Comparison of ENCODE assay signal across 1 cellular context in genomic region chr1:45545553-45546310, GRCh38.
TF ChIP-seq lines count a peak whose summit lies in the region.

No MANE protein-coding gene starts in this region.

TF ChIP-seq in HepG2, 621 proteins besides CTCF, POLR2A, EP300 and RAD21 (continued from another document and continues in another):
- TF ChIP-seq MEIS2 (CRISPR knock-in tag; IDR thresholded peaks at IDR 0.05) (0 out of 2 replicates have a peak, but pooled peaks have one; percentile 39), ZMAT5 (CRISPR knock-in tag; IDR thresholded peaks at IDR 0.05; ENCODE audit: borderline replicate concordance, low read depth) (no peak), ZNF740 (CRISPR knock-in tag; IDR thresholded peaks at IDR 0.05) (no peak), ZMYM2 (CRISPR knock-in tag; IDR thresholded peaks at IDR 0.05) (peak; percentile 49; the same call in 1 of the 2 replicates), ZNF549 (CRISPR knock-in tag; IDR thresholded peaks at IDR 0.05) (no peak), YEATS4 (CRISPR knock-in tag; IDR thresholded peaks at IDR 0.05; ENCODE audit: borderline replicate concordance) (no peak; the same call in 1 of the 2 replicates), ZNF280D (CRISPR knock-in tag; IDR thresholded peaks at IDR 0.05) (0 out of 2 replicates have a peak, but pooled peaks have one; percentile 20), ZEB1 (IDR thresholded peaks at IDR 0.05; ENCODE audit: insufficient replicate concordance, low read depth) (no peak), SP4 (CRISPR knock-in tag; IDR thresholded peaks at IDR 0.05) (no peak), ZNF788 (CRISPR knock-in tag; IDR thresholded peaks at IDR 0.05; ENCODE audit: borderline replicate concordance) (0 out of 2 replicates have a peak, but pooled peaks have one; percentile 39), ZBTB25 (CRISPR knock-in tag; IDR thresholded peaks at IDR 0.05) (no peak), ZKSCAN5 (CRISPR knock-in tag; IDR thresholded peaks at IDR 0.05) (no peak), ZNF451 (CRISPR knock-in tag; IDR thresholded peaks at IDR 0.05) (no peak), SP1 (IDR thresholded peaks at IDR 0.05) (no peak), SP1 (CRISPR knock-in tag; IDR thresholded peaks at IDR 0.05) (no peak), ZNF605 (CRISPR knock-in tag; IDR thresholded peaks at IDR 0.05) (0 out of 2 replicates have a peak, but pooled peaks have one; percentile 67), RFXAP (CRISPR knock-in tag; IDR thresholded peaks at IDR 0.05; ENCODE audit: borderline replicate concordance) (no peak), HNF1B (CRISPR knock-in tag; IDR thresholded peaks at IDR 0.05) (0 out of 2 replicates have a peak, but pooled peaks have one; percentile 28), SP140L (CRISPR knock-in tag; IDR thresholded peaks at IDR 0.05; ENCODE audit: borderline replicate concordance) (no peak), ZFAT (CRISPR knock-in tag; conservative IDR thresholded peaks at IDR 0.05) (no peak), TOE1 (CRISPR knock-in tag; IDR thresholded peaks at IDR 0.05) (no peak), ZNF780A (CRISPR knock-in tag; IDR thresholded peaks at IDR 0.05) (no peak), CEBPZ (IDR thresholded peaks at IDR 0.05; ENCODE audit: low read length) (no peak), MXD4 (CRISPR knock-in tag; IDR thresholded peaks at IDR 0.05) (no peak), THAP11 (CRISPR knock-in tag; IDR thresholded peaks at IDR 0.05) (peak; percentile 23; the same call in 1 of the 2 replicates), MTA3 (CRISPR knock-in tag; IDR thresholded peaks at IDR 0.05) (no peak), SKIL (CRISPR knock-in tag; IDR thresholded peaks at IDR 0.05; ENCODE audit: borderline replicate concordance) (no peak), THAP7 (CRISPR knock-in tag; IDR thresholded peaks at IDR 0.05) (no peak), ZBTB33 (CRISPR knock-in tag; IDR thresholded peaks at IDR 0.05) (no peak), ZNF878 (CRISPR knock-in tag; IDR thresholded peaks at IDR 0.05) (no peak), IKZF1 (IDR thresholded peaks at IDR 0.05) (no peak), MAZ (IDR thresholded peaks at IDR 0.05; ENCODE audit: borderline replicate concordance, low read depth, low read length) (no peak), MAZ (CRISPR knock-in tag; IDR thresholded peaks at IDR 0.05; ENCODE audit: low read depth) (no peak), MTF1 (CRISPR knock-in tag; IDR thresholded peaks at IDR 0.05) (no peak), ZSCAN25 (CRISPR knock-in tag; IDR thresholded peaks at IDR 0.05) (no peak), ZNF674 (CRISPR knock-in tag; IDR thresholded peaks at IDR 0.05; ENCODE audit: low read depth) (no peak), ZFX (CRISPR knock-in tag; IDR thresholded peaks at IDR 0.05; ENCODE audit: low read depth) (no peak), ZNF44 (CRISPR knock-in tag; IDR thresholded peaks at IDR 0.05) (no peak), HDAC1 (CRISPR knock-in tag; IDR thresholded peaks at IDR 0.05) (peak; percentile 58), LCORL (IDR thresholded peaks at IDR 0.05) (peak; percentile 24; the same call in 1 of the 2 replicates), LCORL (CRISPR knock-in tag; IDR thresholded peaks at IDR 0.05) (peak; percentile 69; the same call in 1 of the 2 replicates), HOXA3 (CRISPR knock-in tag; IDR thresholded peaks at IDR 0.05) (peak; percentile 35; the same call in 1 of the 2 replicates), RARA (CRISPR knock-in tag; IDR thresholded peaks at IDR 0.05) (0 out of 2 replicates have a peak, but pooled peaks have one; percentile 27), ZNF7 (CRISPR knock-in tag; IDR thresholded peaks at IDR 0.05) (peak; percentile 73), TP53 (CRISPR knock-in tag; conservative IDR thresholded peaks at IDR 0.05) (no peak), HHEX (CRISPR knock-in tag; IDR thresholded peaks at IDR 0.05) (no peak), TRAFD1 (CRISPR knock-in tag; IDR thresholded peaks at IDR 0.05; ENCODE audit: borderline replicate concordance) (no peak), SOX6 (IDR thresholded peaks at IDR 0.05) (no peak), SOX6 (CRISPR knock-in tag; IDR thresholded peaks at IDR 0.05) (peak; percentile 38; the same call in 1 of the 2 replicates), ZZZ3 (CRISPR knock-in tag; IDR thresholded peaks at IDR 0.05; ENCODE audit: borderline replicate concordance) (no peak), CHCHD3 (CRISPR knock-in tag; IDR thresholded peaks at IDR 0.05) (no peak), ZNF446 (CRISPR knock-in tag; IDR thresholded peaks at IDR 0.05) (no peak), FIP1L1 (IDR thresholded peaks at IDR 0.05; ENCODE audit: borderline replicate concordance, insufficient read depth, low read depth, low read length) (no peak), ZNF777 (CRISPR knock-in tag; IDR thresholded peaks at IDR 0.05) (no peak), GFI1 (CRISPR knock-in tag; IDR thresholded peaks at IDR 0.05; ENCODE audit: borderline replicate concordance) (peak; percentile 55; the same call in 1 of the 2 replicates), ZNF556 (CRISPR knock-in tag; IDR thresholded peaks at IDR 0.05; ENCODE audit: borderline replicate concordance) (0 out of 2 replicates have a peak, but pooled peaks have one; percentile 22)
